In the genomic region with DNA sequence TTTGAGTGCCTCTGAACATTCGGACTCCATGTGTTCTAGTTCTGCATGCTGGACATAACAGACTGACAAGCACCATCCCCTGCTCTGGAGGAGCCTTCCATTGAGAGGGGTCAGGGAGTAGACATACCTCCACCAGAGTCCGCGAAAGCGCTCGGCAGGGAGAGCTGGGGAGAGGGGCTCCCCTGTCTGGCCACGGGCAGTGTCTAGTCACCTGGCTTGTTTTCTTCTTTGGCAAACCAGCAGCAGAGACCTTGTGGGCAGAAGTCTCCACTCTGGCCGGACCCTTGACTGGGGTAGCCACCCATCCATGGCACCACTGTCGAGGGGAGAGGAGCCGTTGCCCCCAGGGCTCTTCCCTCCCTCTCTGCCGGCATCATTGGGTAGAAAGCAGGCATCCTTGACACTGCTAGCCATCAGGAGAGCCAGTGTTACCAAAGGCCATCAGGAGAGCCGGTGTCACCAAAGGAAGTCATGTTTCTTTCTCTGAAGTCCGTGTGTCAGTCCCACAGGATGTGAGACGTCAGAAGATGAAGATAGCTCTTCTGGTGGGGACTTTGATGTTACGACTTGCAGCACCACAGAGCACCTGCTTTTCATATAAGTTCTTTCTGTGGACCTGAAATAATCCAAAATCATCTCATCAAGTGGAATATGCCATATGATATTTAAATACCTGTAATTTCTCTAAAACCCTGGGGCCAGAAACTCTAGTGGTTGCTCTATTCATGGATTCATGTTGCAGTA, we compare ENCODE assay signal across 24 cellular contexts.
A peak's percentile ranks its signal among the peaks of the same experiment; 100 is the strongest.
DNase-seq lines count a peak whose midpoint lies in the region; ATAC-seq and TF ChIP-seq lines count a peak whose summit lies in the region.
"Had no signal": no experiment of that assay in that cellular context is flagged by ENCODE, and none has a peak within 500 bp of the region (broad histone marks: within the 10 kb centered on the region; RNA-seq: fewer than 3 reads in every experiment).

No MANE protein-coding gene starts in this region.

- no peak overlapping the region for H3K4me3 ChIP-seq in right atrium auricular region
- H3K4me3 ChIP-seq in Jurkat, Clone E6-1 (ENCODE audit: low read length), result no peak overlapping the region
- H3K4me3 ChIP-seq: adrenal gland, body of pancreas, skin epidermis had no signal

- no peaks in the 10 kb centered on the region for H3K9me3 ChIP-seq in right atrium auricular region
- H3K9me3 ChIP-seq: adrenal gland, body of pancreas had no signal

- DNase-seq in left ventricle myocardium superior (peak; percentile 10), right atrium auricular region (ENCODE audit: low spot score) (no peak), mesenteric fat pad (ENCODE audit: low spot score) (peak; percentile 76), NAMALWA (ENCODE audit: low spot score) (no peak), NCI-H1092 treated with DMSO at 0.1 percent for 48 hours (lab: John Stamatoyannopoulos, UW) (no peak)
- DNase-seq in Jurkat, Clone E6-1 (ENCODE audit: low read depth, low spot score), result peak; percentile 65
- DNase-seq: activated CD4-positive, alpha-beta T cell treated with anti-CD3 and anti-CD28 coated beads, Interleukin-2, amount 50 U/mL, for 48 hours; activated effector memory CD4-positive, alpha-beta T cell treated with Interleukin-2 at 50 U/mL for 16 hours; adrenal gland; cerebellar nuclear complex; hippocampal formation; immature natural killer cell; left colon; mesenchymal stem cell; NCI-H1436; NCI-H748 treated with DMSO at 0.1 percent for 48 hours; substantia nigra; T1000 had no signal

- ATAC-seq in left ventricle myocardium superior (no peak), HG02623 (IDR thresholded peaks at IDR 0.05; ENCODE audit: unreplicated experiment) (no peak)
- ATAC-seq: body of pancreas, left colon, WTC11 had no signal

- H3K36me3 ChIP-seq in right atrium auricular region, result no peaks in the 10 kb centered on the region
- H3K36me3 ChIP-seq: adrenal gland had no signal

- intact Hi-C loops in left ventricle myocardium superior (cut with micrococcal nuclease), result no loop called here

- H3K27ac ChIP-seq in right atrium auricular region, result no peak overlapping the region
- H3K27ac ChIP-seq: adrenal gland, body of pancreas, C4-2B, KMS-11, skin epidermis had no signal

- no peaks in the 10 kb centered on the region for H3K4me1 ChIP-seq in right atrium auricular region
- H3K4me1 ChIP-seq: adrenal gland had no signal

- TF ChIP-seq CTCF in right atrium auricular region (IDR thresholded peaks at IDR 0.05), result no peak

- H3K27me3 ChIP-seq in right atrium auricular region, result no peaks in the 10 kb centered on the region
- H3K27me3 ChIP-seq: adrenal gland, body of pancreas had no signal

Comparison
In these comparisons a context has a peak if more than half of its experiments do, and no peak if none do; other contexts are left out.
1. DNase-seq: peak in left ventricle myocardium superior (single experiment), Jurkat, Clone E6-1 (single experiment) and mesenteric fat pad (single experiment); none in right atrium auricular region (single experiment), NAMALWA (single experiment) and NCI-H1092 treated with DMSO at 0.1 percent for 48 hours (single experiment).